ENCODE assay signal across 14 cellular contexts in the genomic region with DNA sequence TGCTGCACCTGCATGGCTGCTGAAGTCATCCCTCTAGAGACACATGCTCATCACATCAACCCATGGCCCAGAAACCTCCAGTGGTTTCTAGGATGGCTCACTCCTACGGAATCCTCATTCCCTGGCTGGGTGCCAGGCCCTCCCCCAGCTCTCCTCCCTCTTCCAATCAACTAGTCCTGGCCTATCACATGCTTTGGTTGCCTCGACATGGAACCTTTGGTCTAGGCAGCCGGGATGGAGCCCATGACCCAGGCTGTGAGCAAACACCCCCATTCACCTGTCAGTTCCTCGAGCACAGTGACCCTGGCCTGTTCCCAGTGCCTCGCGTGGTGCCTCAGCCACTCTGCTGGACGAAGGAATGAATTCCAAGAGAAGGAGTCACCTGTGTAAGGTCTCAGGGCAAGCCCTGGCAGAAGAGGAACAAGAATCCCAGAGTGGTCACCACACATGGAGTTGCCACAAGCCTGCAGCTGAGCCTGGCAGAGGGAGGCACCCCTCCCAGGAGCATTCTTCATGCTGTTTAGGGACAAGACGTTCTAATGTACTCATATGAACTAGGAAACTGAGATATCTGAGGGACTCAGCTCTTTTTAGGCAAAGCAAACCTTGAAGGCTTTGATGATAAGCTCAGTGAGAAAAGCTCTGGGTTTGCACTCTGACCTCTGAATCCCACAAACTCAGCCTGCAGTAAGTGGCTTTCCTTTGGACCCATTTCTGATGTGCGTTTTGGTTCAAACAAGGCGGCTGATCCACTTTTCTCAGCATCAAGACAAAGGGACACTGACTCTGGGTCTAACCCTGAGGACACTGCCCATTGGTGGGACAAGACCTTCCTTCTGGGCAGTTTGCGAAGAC. TPM values are rescaled to one million over a fixed set of nuclear protein-coding genes. Genes with fewer than 3 reads are reported as not detected.
A peak's percentile ranks its signal among the peaks of the same experiment; 100 is the strongest.
DNase-seq lines count a peak whose midpoint lies in the region; ATAC-seq and TF ChIP-seq lines count a peak whose summit lies in the region.
"Had no signal": no experiment of that assay in that cellular context is flagged by ENCODE, and none has a peak within 500 bp of the region (broad histone marks: within the 10 kb centered on the region; RNA-seq: fewer than 3 reads in every experiment).

No MANE protein-coding gene starts in this region.

- no peak overlapping the region for H3K4me3 Mint-ChIP-seq in HFFc6
- H3K4me3 Mint-ChIP-seq: memory B cell, type B pancreatic cell had no signal

- H3K4me1 Mint-ChIP-seq in HFFc6 (ENCODE audit: low read depth), result peaks cover 26% of the 10 kb centered on the region

- H3K4me3 ChIP-seq in upper lobe of right lung, result no peak overlapping the region

- no peak overlapping the region; the same call in 1 of the 2 replicates for H3K27ac Mint-ChIP-seq in HFFc6
- H3K27ac Mint-ChIP-seq: memory B cell, type B pancreatic cell had no signal

- intact Hi-C loops in upper lobe of right lung (cut with DNase I), result no loop called here

- DNase-seq in HFFc6, result peak; percentile 29
- peak; percentile 60 for DNase-seq in T1000 (lab: John Stamatoyannopoulos, UW)
- DNase-seq in fibroblast of the conjunctiva (ENCODE audit: low read depth), result peak; percentile 36
- DNase-seq in upper lobe of right lung, result no peak
- no peak for DNase-seq in NCI-H2029 treated with DMSO at 0.1 percent for 48 hours (lab: John Stamatoyannopoulos, UW)
- DNase-seq in nucleus accumbens (lab: John Stamatoyannopoulos, UW), result no peak
- DNase-seq: activated CD4-positive, alpha-beta T cell treated with anti-CD3 and anti-CD28 coated beads for 1 hour; cerebellar nuclear complex; NCI-H2227 treated with DMSO at 0.1 percent for 48 hours; retina; SHP77 had no signal

- H3K4me1 ChIP-seq in upper lobe of right lung, result no peaks in the 10 kb centered on the region

- H3K36me3 Mint-ChIP-seq in HFFc6 (ENCODE audit: low read depth), result 0 out of 2 replicates have a peak, but pooled peaks cover under 1% of the 10 kb centered on the region

- H3K36me3 ChIP-seq in upper lobe of right lung, result no peaks in the 10 kb centered on the region

- TF ChIP-seq CTCF in HFFc6 (IDR thresholded peaks at IDR 0.05) (no peak), upper lobe of right lung (IDR thresholded peaks at IDR 0.05) (no peak)

- no peak overlapping the region for H3K27ac ChIP-seq in upper lobe of right lung

- ATAC-seq in upper lobe of right lung (peak; percentile 75), GM18867 (IDR thresholded peaks at IDR 0.05; ENCODE audit: unreplicated experiment) (no peak)

- H3K27me3 ChIP-seq in upper lobe of right lung, result no peaks in the 10 kb centered on the region

- peaks cover under 1% of the 10 kb centered on the region; the same call in 1 of the 2 replicates for H3K9me3 Mint-ChIP-seq in HFFc6
- H3K9me3 Mint-ChIP-seq: memory B cell had no signal

- 0 out of 2 replicates have a peak, but pooled peaks cover 3% of the 10 kb centered on the region for H3K27me3 Mint-ChIP-seq in HFFc6 (ENCODE audit: insufficient read depth)
- H3K27me3 Mint-ChIP-seq: memory B cell, type B pancreatic cell had no signal

- no peaks in the 10 kb centered on the region for H3K9me3 ChIP-seq in upper lobe of right lung

RNA-seq across cellular contexts. Expression of a gene that starts 40.2 kb away (rescaled TPM):
- 1 to 10 TPM in 4 of 6 experiments, under 1 TPM in 2; 0.55 to 1.6 (median 1.4) TPM for total RNA-seq in HFFc6 (2021; fragmentation: NEBNext Ultra II Directional; extraction: Animal tissue kit (Norgen Biotek cat#: 25700))
- 0.46 TPM for total RNA-seq in upper lobe of right lung

Comparison
In these comparisons a context has a peak if more than half of its experiments do, and no peak if none do; other contexts are left out.
1. DNase-seq: peak in HFFc6 (single experiment), T1000 (single experiment) and fibroblast of the conjunctiva (single experiment); none in upper lobe of right lung (single experiment), NCI-H2029 treated with DMSO at 0.1 percent for 48 hours (single experiment) and nucleus accumbens (0 of 56).